ENCODE assay signal across 8 cellular contexts in genomic region chr3:150411971-150412370, GRCh38. TPM values are rescaled to one million over a fixed set of nuclear protein-coding genes. Genes with fewer than 3 reads are reported as not detected.
DNase-seq lines count a peak whose midpoint lies in the region; ATAC-seq and TF ChIP-seq lines count a peak whose summit lies in the region.

No MANE protein-coding gene starts in this region.

- no peaks in the 10 kb centered on the region for H3K9me3 Mint-ChIP-seq in IgD-negative memory B cell

- peak overlapping the region; percentile 89 to 96 (median 95) for H3K4me3 Mint-ChIP-seq in IgD-negative memory B cell

- H3K27ac ChIP-seq in ACC112 (ENCODE audit: low read depth, low read length) (peak overlapping the region; percentile 45), mucosa of rectum (ENCODE audit: low read depth in 2 of 2, low read length in 2 of 2) (no peak overlapping the region)

- H3K79me2 ChIP-seq in ACC112 (ENCODE audit: control insufficient read depth, insufficient read depth, low read length, unreplicated experiment) = peaks cover 82% of the 10 kb centered on the region

- no peak overlapping the region for H2AFZ ChIP-seq in ACC112 (ENCODE audit: low read length, unreplicated experiment)

- no peak for TF ChIP-seq CTCF in astrocyte of the spinal cord (IDR thresholded peaks at IDR 0.05; ENCODE audit: low read depth, low read length)

- no peak for ATAC-seq in HG03025 (IDR thresholded peaks at IDR 0.05; ENCODE audit: low FRiP score, unreplicated experiment)

- peak overlapping the region in 2 of 3 donors; percentile 17 to 68 for H3K27ac Mint-ChIP-seq in IgD-negative memory B cell

- in situ Hi-C loops in astrocyte of the spinal cord (cut with HindIII; ENCODE audit: low sequenced_read_pairs) = no loop called here

- H3K4me1 ChIP-seq in ACC112 (ENCODE audit: control insufficient read depth, insufficient read depth, low read length, unreplicated experiment) = peaks cover 27% of the 10 kb centered on the region
- H3K4me1 ChIP-seq in mucosa of rectum (ENCODE audit: control insufficient read depth in 2 of 2, insufficient read depth in 2 of 2, low read length in 2 of 2) = peaks cover 0 to 38% of the 10 kb centered on the region in 2 donors

- H3K9ac ChIP-seq in mucosa of rectum (ENCODE audit: low read depth in 1 of 2, low read length in 2 of 2) = peak overlapping the region; percentile 14 to 100

- peaks cover 47 to 55% (median 53%) of the 10 kb centered on the region in 3 donors for H3K4me1 Mint-ChIP-seq in IgD-negative memory B cell

- H3K4me3 ChIP-seq in ACC112 (ENCODE audit: low read depth, low read length) (peak overlapping the region; percentile 90), astrocyte of the spinal cord (ENCODE audit: low read depth, low read length) (peak overlapping the region; percentile 98), mucosa of rectum (ENCODE audit: low read length in 2 of 2) (peak overlapping the region; percentile 98 to 99)

- H3K36me3 Mint-ChIP-seq in IgD-negative memory B cell = peaks cover 6% of the 10 kb centered on the region

- H3K27me3 ChIP-seq in ACC112 (ENCODE audit: insufficient read depth, low read length) (no peaks in the 10 kb centered on the region), mucosa of rectum (ENCODE audit: control insufficient read depth in 2 of 2, insufficient read depth in 2 of 2, low read length in 2 of 2) (no peaks in the 10 kb centered on the region)

- H3K36me3 ChIP-seq in ACC112 (ENCODE audit: insufficient read depth, low read length) = peaks cover 20% of the 10 kb centered on the region; the same call in 1 of the 2 replicates
- H3K36me3 ChIP-seq in mucosa of rectum (ENCODE audit: control insufficient read depth in 2 of 2, insufficient read depth in 2 of 2, low read length in 2 of 2) = no peaks in the 10 kb centered on the region

- H3K27me3 Mint-ChIP-seq in IgD-negative memory B cell = no peaks in the 10 kb centered on the region

- H3K9me3 ChIP-seq in mucosa of rectum (ENCODE audit: control insufficient read depth in 2 of 2, low read length in 2 of 2) = no peaks in the 10 kb centered on the region

- DNase-seq in astrocyte of the spinal cord (ENCODE audit: low read depth, low spot score) (no peak), EL (no peak)
- DNase-seq in effector CD8-positive, alpha-beta T cell (lab: John Stamatoyannopoulos, UW) = no peak
- DNase-seq in NK-92 treated with Interleukin-12 subunit alpha and Interleukin-12 subunit beta, amount 100 ng/mL, for 24 hours (lab: John Stamatoyannopoulos, UW) = no peak

RNA-seq across cellular contexts. Expression of gene TSC22D2, which starts 3.9 kb away (rescaled TPM):
- 13.8 TPM for polyA plus RNA-seq in IgD-negative memory B cell
